In the genomic region with DNA sequence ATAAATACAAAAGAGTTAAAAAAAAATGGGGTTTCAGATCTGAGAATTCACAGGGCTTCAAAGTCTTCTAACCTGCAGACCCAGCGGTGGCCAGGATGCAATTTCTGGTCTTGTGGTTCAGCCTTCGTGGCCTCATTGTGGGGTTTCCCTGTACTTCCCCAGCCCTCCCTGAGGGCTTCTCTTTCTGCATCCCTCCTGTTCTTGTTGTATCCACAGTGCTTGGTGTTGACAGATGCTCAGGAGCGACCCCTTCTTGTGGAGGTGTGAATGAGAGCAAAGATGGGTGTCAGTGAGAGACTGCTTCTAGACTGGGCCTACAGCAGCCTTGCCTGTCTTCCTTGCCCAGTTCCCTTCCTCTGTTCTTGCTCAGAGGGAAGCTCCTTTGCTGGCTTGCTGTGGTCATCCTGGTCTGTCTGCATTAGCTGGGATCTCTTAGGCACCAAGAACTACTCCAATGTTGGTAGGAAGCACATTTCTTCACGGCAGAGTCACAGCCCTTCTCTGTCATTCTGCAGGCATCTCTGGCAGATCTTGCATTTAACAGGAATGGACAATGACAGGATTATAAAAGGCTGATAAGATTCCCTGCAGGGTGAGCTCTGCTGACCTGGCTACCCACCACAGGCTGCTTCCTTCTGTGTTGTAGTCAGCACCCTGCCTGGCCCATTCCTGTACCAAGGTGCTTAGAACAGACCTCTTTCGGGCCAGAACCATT, we compare ENCODE assay signal across 9 cellular contexts.
DNase-seq lines count a peak whose midpoint lies in the region; ATAC-seq and TF ChIP-seq lines count a peak whose summit lies in the region.
"Had no signal": no experiment of that assay in that cellular context is flagged by ENCODE, and none has a peak within 500 bp of the region (broad histone marks: within the 10 kb centered on the region; RNA-seq: fewer than 3 reads in every experiment).

No MANE protein-coding gene starts in this region.

- no peak overlapping the region for H3K27ac Mint-ChIP-seq in activated CD4-positive, alpha-beta T cell treated with anti-CD3 and anti-CD28 coated beads for 36 hours
- H3K27ac Mint-ChIP-seq: B cell had no signal

- CTCF ChIA-PET in activated CD4-positive, alpha-beta T cell treated with anti-CD3 and anti-CD28 coated beads for 36 hours (lab: Charles Lee): no interaction called here

- POLR2A ChIA-PET in activated CD4-positive, alpha-beta T cell treated with anti-CD3 and anti-CD28 coated beads for 36 hours (lab: Charles Lee): no interaction called here

- no peaks in the 10 kb centered on the region for H3K36me3 ChIP-seq in heart left ventricle

- 42 to 50% (median 46%) methylated on average over 5 of the region's 5 CpGs for whole genome bisulfite sequencing in heart left ventricle, 4 donors

- ATAC-seq in activated CD4-positive, alpha-beta T cell treated with anti-CD3 and anti-CD28 coated beads for 36 hours: peak; percentile 53
- ATAC-seq in HG02852 (IDR thresholded peaks at IDR 0.05; ENCODE audit: unreplicated experiment) (peak; percentile 74), heart left ventricle (peak; percentile 21 to 58 (median 44)), GM21423 (IDR thresholded peaks at IDR 0.05; ENCODE audit: unreplicated experiment) (no peak), GM18909 (IDR thresholded peaks at IDR 0.05; ENCODE audit: poor library complexity, unreplicated experiment) (no peak)

- TF ChIP-seq CTCF in heart left ventricle (IDR thresholded peaks at IDR 0.05): peak in 3 of 12 donors; percentile 20 to 38 (median 23)

- H3K4me3 ChIP-seq in heart left ventricle: no peak overlapping the region

- no peaks in the 10 kb centered on the region for H3K36me3 Mint-ChIP-seq in activated CD4-positive, alpha-beta T cell treated with anti-CD3 and anti-CD28 coated beads for 36 hours (ENCODE audit: low read depth)

- H3K4me1 ChIP-seq in heart left ventricle: peaks cover 0 to 36% (median 19%) of the 10 kb centered on the region in 12 donors

- no peaks in the 10 kb centered on the region for H3K4me1 Mint-ChIP-seq in activated CD4-positive, alpha-beta T cell treated with anti-CD3 and anti-CD28 coated beads for 36 hours
- H3K4me1 Mint-ChIP-seq: B cell had no signal

- peak overlapping the region in 4 of 12 donors; percentile 6 to 35 (median 15) for H3K27ac ChIP-seq in heart left ventricle

- no peak for TF ChIP-seq POLR2A in heart left ventricle (IDR thresholded peaks at IDR 0.05)

- DNase-seq in activated CD4-positive, alpha-beta T cell treated with anti-CD3 and anti-CD28 coated beads for 36 hours: peak; percentile 44
- DNase-seq in activated CD4-positive, alpha-beta T cell treated with anti-CD3 and anti-CD28 coated beads for 1 hour: no peak
- peak; percentile 70 for DNase-seq in RPMI8226
- DNase-seq in heart left ventricle: no peak
- no peak for DNase-seq in GF-D8 (lab: John Stamatoyannopoulos, UW)

- no peak overlapping the region for H3K4me3 Mint-ChIP-seq in activated CD4-positive, alpha-beta T cell treated with anti-CD3 and anti-CD28 coated beads for 36 hours
- H3K4me3 Mint-ChIP-seq: B cell had no signal

- H3K9me3 Mint-ChIP-seq in activated CD4-positive, alpha-beta T cell treated with anti-CD3 and anti-CD28 coated beads for 36 hours (ENCODE audit: low read depth): no peaks in the 10 kb centered on the region

- peaks cover 3% of the 10 kb centered on the region for H3K27me3 Mint-ChIP-seq in activated CD4-positive, alpha-beta T cell treated with anti-CD3 and anti-CD28 coated beads for 36 hours

- H3K9me3 ChIP-seq in heart left ventricle: no peaks in the 10 kb centered on the region

- H3K27me3 ChIP-seq in heart left ventricle: no peaks in the 10 kb centered on the region

- intact Hi-C loops in activated CD4-positive, alpha-beta T cell treated with anti-CD3 and anti-CD28 coated beads for 36 hours (cut with DNase I, micrococcal nuclease): no loop called here
- intact Hi-C loops in heart left ventricle (cut with DNase I): no loop called here

Comparison
In these comparisons a context has a peak if more than half of its experiments do, and no peak if none do; other contexts are left out.
1. DNase-seq: peak in activated CD4-positive, alpha-beta T cell treated with anti-CD3 and anti-CD28 coated beads for 36 hours (single experiment) and RPMI8226 (single experiment); none in activated CD4-positive, alpha-beta T cell treated with anti-CD3 and anti-CD28 coated beads for 1 hour (single experiment), heart left ventricle (0 of 5) and GF-D8 (single experiment).
2. ATAC-seq: peak in activated CD4-positive, alpha-beta T cell treated with anti-CD3 and anti-CD28 coated beads for 36 hours (single experiment), HG02852 (single experiment) and heart left ventricle (4 of 4); none in GM21423 (single experiment) and GM18909 (single experiment).